ENCODE assay signal across 8 cellular contexts in the genomic region with DNA sequence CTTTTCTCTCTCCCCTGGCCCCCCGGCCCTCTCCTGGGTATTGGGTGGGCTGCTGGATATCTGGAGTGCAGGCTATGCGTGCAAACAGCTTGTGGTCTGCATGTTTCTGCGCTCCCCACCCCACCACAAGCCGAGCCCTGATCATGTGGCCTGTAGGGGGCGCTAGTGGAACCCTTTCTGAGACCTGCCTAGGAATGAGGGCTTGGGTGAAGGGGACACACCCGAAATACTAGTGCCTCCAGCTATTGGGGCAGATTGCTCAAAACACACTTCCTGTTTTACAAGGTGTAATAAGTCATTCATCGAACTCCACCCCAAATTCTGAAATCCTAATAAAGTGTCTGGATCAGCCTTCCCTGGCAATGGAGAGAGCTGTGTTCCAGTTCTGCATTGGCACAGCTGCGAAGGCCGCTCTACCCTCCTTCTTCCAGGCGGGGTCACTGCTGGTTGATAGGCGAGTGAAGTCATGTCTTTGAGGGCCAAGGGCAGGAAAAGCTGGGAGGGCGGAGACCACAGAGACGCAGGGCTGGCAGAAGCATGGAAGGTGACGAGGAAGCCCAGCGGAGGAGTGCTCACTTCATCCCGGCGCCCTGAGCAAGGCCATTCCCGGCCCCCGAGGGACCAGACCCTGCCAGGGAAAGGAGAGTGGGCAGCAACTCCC. TPM values are rescaled to one million over a fixed set of nuclear protein-coding genes. Genes with fewer than 3 reads are reported as not detected.
DNase-seq lines count a peak whose midpoint lies in the region; ATAC-seq, FAIRE-seq and TF ChIP-seq lines count a peak whose summit lies in the region.

No MANE protein-coding gene starts in this region.

- no peak overlapping the region for H3K4me3 Mint-ChIP-seq in endodermal cell
- no peak overlapping the region for H3K4me3 Mint-ChIP-seq in osteocyte (ENCODE audit: unreplicated experiment)
- no peak overlapping the region for H3K4me3 Mint-ChIP-seq in T-helper 2 cell treated with Interferon-gamma antibody and Interleukin-4, amounts not matched to agents 5 μg/mL and 100 μg/mL, for 36 hours

- no peak for FAIRE-seq in GM12891 (lab: Jason Lieb, UNC)

- WGBS in endodermal cell (ENCODE audit: insufficient coverage in 1 of 2, insufficient read length in 1 of 2), 2 experiments: 73 to 95% methylated on average over 10 to 19 of the region's 19 CpGs

- ATAC-seq in Panc1: peak; percentile 47; the same call in 1 of the 2 replicates
- ATAC-seq in HG03442 (IDR thresholded peaks at IDR 0.05; ENCODE audit: unreplicated experiment): no peak
- no peak for ATAC-seq in HG02884 (IDR thresholded peaks at IDR 0.05; ENCODE audit: unreplicated experiment)

- CTCF ChIA-PET in Panc1 (lab: Charles Lee): interaction anchor here (1.0 kb wide), 1 partner anchor 34 kb away, joined by 4 read pairs; no protein-coding TSS in a partner anchor

- H3K27me3 ChIP-seq in Panc1 (ENCODE audit: control insufficient read depth, insufficient read depth, low read length) (no peaks in the 10 kb centered on the region), endodermal cell (ENCODE audit: control insufficient read depth, insufficient read depth, low read length, poor library complexity, severe bottlenecking) (peaks cover 7% of the 10 kb centered on the region)

- H3K9ac ChIP-seq in endodermal cell (ENCODE audit: extremely low read depth, low read length, poor library complexity, severe bottlenecking): no peak overlapping the region

- in situ Hi-C loops in Panc1 (cut with HindIII; ENCODE audit: low pct_unique_long_range_greater_than_20kb, low sequenced_read_pairs): no loop called here

- H3K27me3 Mint-ChIP-seq in endodermal cell (ENCODE audit: insufficient read depth) (peaks cover 44% of the 10 kb centered on the region), osteocyte (ENCODE audit: unreplicated experiment) (peaks cover 9% of the 10 kb centered on the region)
- H3K27me3 Mint-ChIP-seq in T-helper 2 cell treated with Interferon-gamma antibody and Interleukin-4, amounts not matched to agents 5 μg/mL and 100 μg/mL, for 36 hours (ENCODE audit: low read depth): peaks cover 9% of the 10 kb centered on the region

- peak; percentile 57 for DNase-seq in GM12891 (ENCODE audit: insufficient read length, low spot score)
- DNase-seq in Panc1 (ENCODE audit: low read depth, low spot score): no peak
- peak; percentile 95 for DNase-seq in endodermal cell
- no peak for DNase-seq in osteocyte (ENCODE audit: extremely low spot score, unreplicated experiment)
- no peak for DNase-seq in T-helper 2 cell treated with Interferon-gamma antibody and Interleukin-4, amounts not matched to agents 5 μg/mL and 100 μg/mL, for 36 hours (ENCODE audit: low spot score)
- no peak for DNase-seq in NCI-H1092 (lab: John Stamatoyannopoulos, UW)

- no peak overlapping the region for H3K4me3 ChIP-seq in Panc1 (ENCODE audit: low read depth in 2 of 2, low read length in 2 of 2)
- H3K4me3 ChIP-seq in endodermal cell (ENCODE audit: low read length): no peak overlapping the region

- H3K9me3 ChIP-seq in Panc1 (ENCODE audit: control insufficient read depth, insufficient read depth, low read depth, low read length) (no peaks in the 10 kb centered on the region), endodermal cell (ENCODE audit: control insufficient read depth, low read length) (no peaks in the 10 kb centered on the region)

- H3K27ac Mint-ChIP-seq in endodermal cell (no peak overlapping the region), osteocyte (ENCODE audit: unreplicated experiment) (no peak overlapping the region)
- H3K27ac Mint-ChIP-seq in T-helper 2 cell treated with Interferon-gamma antibody and Interleukin-4, amounts not matched to agents 5 μg/mL and 100 μg/mL, for 36 hours: no peak overlapping the region

- POLR2A ChIA-PET in Panc1 (lab: Charles Lee): no interaction called here

- TF ChIP-seq CTCF in Panc1 (IDR thresholded peaks at IDR 0.05) (peak; percentile 87), endodermal cell (conservative IDR thresholded peaks at IDR 0.05) (peak; percentile 89), osteocyte (IDR thresholded peaks at IDR 0.05) (peak; percentile 52)

- H3K4me1 Mint-ChIP-seq in endodermal cell: peaks cover 1% of the 10 kb centered on the region
- no peaks in the 10 kb centered on the region for H3K4me1 Mint-ChIP-seq in osteocyte (ENCODE audit: unreplicated experiment)
- H3K4me1 Mint-ChIP-seq in T-helper 2 cell treated with Interferon-gamma antibody and Interleukin-4, amounts not matched to agents 5 μg/mL and 100 μg/mL, for 36 hours (ENCODE audit: low read depth): peaks cover 4% of the 10 kb centered on the region

- intact Hi-C loops in Panc1 (cut with micrococcal nuclease; ENCODE audit: unreplicated experiment): no loop called here

- no peaks in the 10 kb centered on the region for H3K4me1 ChIP-seq in Panc1 (ENCODE audit: control insufficient read depth, insufficient read depth, low read length)
- no peaks in the 10 kb centered on the region for H3K4me1 ChIP-seq in endodermal cell (ENCODE audit: control insufficient read depth, insufficient read depth, low read length)

- H3K9me3 Mint-ChIP-seq in endodermal cell: no peaks in the 10 kb centered on the region
- no peaks in the 10 kb centered on the region for H3K9me3 Mint-ChIP-seq in osteocyte (ENCODE audit: unreplicated experiment)
- H3K9me3 Mint-ChIP-seq in T-helper 2 cell treated with Interferon-gamma antibody and Interleukin-4, amounts not matched to agents 5 μg/mL and 100 μg/mL, for 36 hours: no peaks in the 10 kb centered on the region

- no TSS peak for BruUV-seq in Panc1 (replicated peaks; lab: Mats Ljungman, UMichigan)

- H3K36me3 ChIP-seq in Panc1 (ENCODE audit: control insufficient read depth, insufficient read depth, low read length): no peaks in the 10 kb centered on the region
- no peaks in the 10 kb centered on the region for H3K36me3 ChIP-seq in endodermal cell (ENCODE audit: control insufficient read depth, insufficient read depth, low read length)

- H3K36me3 Mint-ChIP-seq in endodermal cell (ENCODE audit: low read depth): no peaks in the 10 kb centered on the region
- H3K36me3 Mint-ChIP-seq in osteocyte (ENCODE audit: unreplicated experiment): no peaks in the 10 kb centered on the region
- H3K36me3 Mint-ChIP-seq in T-helper 2 cell treated with Interferon-gamma antibody and Interleukin-4, amounts not matched to agents 5 μg/mL and 100 μg/mL, for 36 hours (ENCODE audit: low read depth): no peaks in the 10 kb centered on the region

- H3K27ac ChIP-seq in Panc1 (ENCODE audit: low read length): no peak overlapping the region
- H3K27ac ChIP-seq in endodermal cell (ENCODE audit: low read depth, low read length): no peak overlapping the region

- no peak for TF ChIP-seq POLR2A in GM12891 (IDR thresholded peaks at IDR 0.05; ENCODE audit: low read depth, low read length)

TF ChIP-seq in GM12891, 5 proteins besides CTCF, POLR2A, EP300 and RAD21:
- TF ChIP-seq PAX5 (IDR thresholded peaks at IDR 0.05; ENCODE audit: insufficient read depth, low read length, severe bottlenecking) (no peak), SPI1 (IDR thresholded peaks at IDR 0.05; ENCODE audit: low read depth, low read length) (peak; percentile 41)
TF ChIP-seq in GM12891: peak in this region for 1.

RNA-seq across cellular contexts. Expression of gene PRRT4, which starts 19.8 kb away (rescaled TPM):
- polyA plus RNA-seq in GM12891 (2012; ENCODE audit: low read depth, missing spikeins): not detected
- total RNA-seq in Panc1 (2021; ENCODE audit: unreplicated experiment) (0.77 TPM), endodermal cell (under 1 TPM in 1 of 2 donors, not detected in 1; 0.18 TPM), osteocyte (0.44 and 0.54 TPM in 2 replicates)
- 0.73 TPM for polyA plus RNA-seq in Panc1 (2012; ENCODE audit: insufficient read length)
- polyA plus RNA-seq in endodermal cell (2013, experiment 1 of 2): 0.93 TPM
- polyA plus RNA-seq in endodermal cell (2013, experiment 2 of 2): 0.79 TPM

RNA-seq across cellular contexts. Expression of gene IMPDH1, which starts 28.5 kb away (rescaled TPM):
- 16.2 TPM for polyA plus RNA-seq in GM12891 (2012; ENCODE audit: low read depth, missing spikeins)
- 114 TPM for total RNA-seq in Panc1 (2021; ENCODE audit: unreplicated experiment)
- polyA plus RNA-seq in Panc1 (2012; ENCODE audit: insufficient read length): 176 TPM
- 10 to 100 TPM; 13.4 to 16.5 TPM for total RNA-seq in endodermal cell
- 29.3 TPM for polyA plus RNA-seq in endodermal cell (2013, experiment 1 of 2)
- polyA plus RNA-seq in endodermal cell (2013, experiment 2 of 2): 25.0 TPM
- 33.5 and 36.2 TPM in 2 replicates for total RNA-seq in osteocyte

RNA-seq across cellular contexts. Expression of gene RBM28, which starts 37.6 kb away (rescaled TPM):
- 18.1 TPM for polyA plus RNA-seq in GM12891 (2012; ENCODE audit: low read depth, missing spikeins)
- 54.1 TPM for total RNA-seq in Panc1 (2021; ENCODE audit: unreplicated experiment)
- 29.8 TPM for polyA plus RNA-seq in Panc1 (2012; ENCODE audit: insufficient read length)
- 10 to 100 TPM; 60.1 to 60.9 TPM for total RNA-seq in endodermal cell
- polyA plus RNA-seq in endodermal cell (2013, experiment 1 of 2): 45.1 TPM
- polyA plus RNA-seq in endodermal cell (2013, experiment 2 of 2): 37.1 TPM
- 45.6 and 46.1 TPM in 2 replicates for total RNA-seq in osteocyte

Comparison
In these comparisons a context has a peak if more than half of its experiments do, and no peak if none do; other contexts are left out.
1. DNase-seq: peak in GM12891 (single experiment) and endodermal cell (single experiment); none in Panc1 (single experiment), osteocyte (single experiment), T-helper 2 cell treated with Interferon-gamma antibody and Interleukin-4, amounts not matched to agents 5 μg/mL and 100 μg/mL, for 36 hours (single experiment) and NCI-H1092 (single experiment).
2. Peak in every context shown above with its lines, with median percentiles within 50 percentile points of each other: CTCF ChIP-seq.